5 cellular contexts compared by ENCODE assay signal in genomic region chr14:24366375-24366663, GRCh38. TPM values are rescaled to one million over a fixed set of nuclear protein-coding genes. Genes with fewer than 3 reads are reported as not detected.
DNase-seq lines count a peak whose midpoint lies in the region; ATAC-seq and TF ChIP-seq lines count a peak whose summit lies in the region.

No MANE protein-coding gene starts in this region.

- intact Hi-C loops in Panc1 (cut with micrococcal nuclease; ENCODE audit: unreplicated experiment), result no loop called here

- no peaks in the 10 kb centered on the region for H3K27me3 ChIP-seq in Panc1 (ENCODE audit: control insufficient read depth, insufficient read depth, low read length)

- no TSS peak for BruUV-seq in Panc1 (replicated peaks; lab: Mats Ljungman, UMichigan)

- DNase-seq in Panc1 (ENCODE audit: low read depth, low spot score), result no peak
- no peak for DNase-seq in fibroblast of mammary gland (ENCODE audit: low read depth)
- DNase-seq in CD1c-positive myeloid dendritic cell (ENCODE audit: extremely low spot score), result no peak

- ATAC-seq in Panc1 (no peak; the same call in 1 of the 2 replicates), HG02938 (IDR thresholded peaks at IDR 0.05; ENCODE audit: unreplicated experiment) (no peak)

- POLR2A ChIA-PET in Panc1 (lab: Charles Lee), result interaction anchor here (0.9 kb wide), 1 partner anchor 64 kb away, joined by 20 read pairs; no protein-coding TSS in a partner anchor

- H3K27ac ChIP-seq in Panc1 (ENCODE audit: low read length) (0 out of 2 replicates have a peak overlapping the region, but pooled peaks have one; percentile 20), temporal lobe (ENCODE audit: low read depth, low read length) (peak overlapping the region; percentile 51)

- CTCF ChIA-PET in Panc1 (lab: Charles Lee), result interaction anchor here (0.7 to 2.3 kb wide), 4 partner anchors 33 to 109 kb away, joined by 4 to 46 read pairs (median 8); partner anchors contain the start of gene KHNYN

- in situ Hi-C loops in Panc1 (cut with HindIII; ENCODE audit: low pct_unique_long_range_greater_than_20kb, low sequenced_read_pairs), result no loop called here

- TF ChIP-seq CTCF in Panc1 (IDR thresholded peaks at IDR 0.05), result no peak
- TF ChIP-seq CTCF in fibroblast of mammary gland (conservative IDR thresholded peaks at IDR 0.05; ENCODE audit: control insufficient read depth, insufficient read depth, low read depth, low read length), result no peak

- no peaks in the 10 kb centered on the region for H3K9me3 ChIP-seq in Panc1 (ENCODE audit: control insufficient read depth, insufficient read depth, low read depth, low read length)

- peaks cover 6% of the 10 kb centered on the region for H3K4me1 ChIP-seq in Panc1 (ENCODE audit: control insufficient read depth, insufficient read depth, low read length)

- H3K36me3 ChIP-seq in Panc1 (ENCODE audit: control insufficient read depth, insufficient read depth, low read length), result no peaks in the 10 kb centered on the region; the same call in 1 of the 2 replicates

- H3K4me3 ChIP-seq in Panc1 (ENCODE audit: low read depth in 2 of 2, low read length in 2 of 2), result peak overlapping the region; percentile 35 to 53
- peak overlapping the region; percentile 35 for H3K4me3 ChIP-seq in fibroblast of mammary gland (ENCODE audit: control insufficient read depth, low read depth, low read length)

RNA-seq across cellular contexts. Expression of gene NFATC4, which starts 1.7 kb away (rescaled TPM):
- total RNA-seq in Panc1 (2021; ENCODE audit: unreplicated experiment) (0.36 TPM), temporal lobe (2.5 TPM)
- 0.81 TPM for polyA plus RNA-seq in Panc1 (2012; ENCODE audit: insufficient read length)

RNA-seq across cellular contexts. Expression of gene RIPK3, which starts 26.5 kb away (rescaled TPM):
- not detected for total RNA-seq in Panc1 (2021; ENCODE audit: unreplicated experiment)
- not detected for polyA plus RNA-seq in Panc1 (2012; ENCODE audit: insufficient read length)
- total RNA-seq in temporal lobe, result 0.25 TPM

RNA-seq across cellular contexts. Expression of gene ADCY4, which starts 31.4 kb away (rescaled TPM):
- total RNA-seq in Panc1 (2021; ENCODE audit: unreplicated experiment) (0.21 TPM), temporal lobe (1.7 TPM)
- not detected for polyA plus RNA-seq in Panc1 (2012; ENCODE audit: insufficient read length)

RNA-seq across cellular contexts. Expression of gene NYNRIN, which starts 32.5 kb away (rescaled TPM):
- total RNA-seq in Panc1 (2021; ENCODE audit: unreplicated experiment), result 0.31 TPM
- 0.21 TPM for polyA plus RNA-seq in Panc1 (2012; ENCODE audit: insufficient read length)
- 14.5 TPM for total RNA-seq in temporal lobe

RNA-seq across cellular contexts. Expression of gene LTB4R, which starts 55.0 kb away (rescaled TPM):
- total RNA-seq in Panc1 (2021; ENCODE audit: unreplicated experiment), result 4.8 TPM
- 7.0 TPM for polyA plus RNA-seq in Panc1 (2012; ENCODE audit: insufficient read length)
- total RNA-seq in temporal lobe, result 1.2 TPM
